Comparison of ENCODE assay signal across 1 cellular context in the genomic region with DNA sequence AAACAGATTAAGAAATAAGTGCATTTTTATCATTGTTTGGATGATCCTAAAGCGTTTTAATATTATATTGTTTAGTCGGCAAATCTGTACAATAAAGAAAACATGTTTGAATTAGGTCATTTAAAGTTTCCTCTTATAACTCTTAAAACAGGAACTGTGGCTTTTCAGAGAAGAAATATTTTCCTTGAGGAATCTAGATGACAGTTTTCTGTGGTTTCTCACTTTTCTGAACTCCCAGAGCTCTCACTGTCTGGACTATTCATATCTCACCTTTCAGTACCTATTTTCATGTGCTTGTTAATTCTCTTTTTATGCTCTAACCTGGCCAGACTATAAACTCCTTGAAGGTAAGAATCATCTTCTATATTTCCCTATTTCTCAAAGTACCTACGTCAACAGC.
TF ChIP-seq lines count a peak whose summit lies in the region.

No MANE protein-coding gene starts in this region.

TF ChIP-seq in HepG2, 621 proteins besides CTCF, POLR2A, EP300 and RAD21 (continued from another document and continues in another):
- TF ChIP-seq, protein P1, sequence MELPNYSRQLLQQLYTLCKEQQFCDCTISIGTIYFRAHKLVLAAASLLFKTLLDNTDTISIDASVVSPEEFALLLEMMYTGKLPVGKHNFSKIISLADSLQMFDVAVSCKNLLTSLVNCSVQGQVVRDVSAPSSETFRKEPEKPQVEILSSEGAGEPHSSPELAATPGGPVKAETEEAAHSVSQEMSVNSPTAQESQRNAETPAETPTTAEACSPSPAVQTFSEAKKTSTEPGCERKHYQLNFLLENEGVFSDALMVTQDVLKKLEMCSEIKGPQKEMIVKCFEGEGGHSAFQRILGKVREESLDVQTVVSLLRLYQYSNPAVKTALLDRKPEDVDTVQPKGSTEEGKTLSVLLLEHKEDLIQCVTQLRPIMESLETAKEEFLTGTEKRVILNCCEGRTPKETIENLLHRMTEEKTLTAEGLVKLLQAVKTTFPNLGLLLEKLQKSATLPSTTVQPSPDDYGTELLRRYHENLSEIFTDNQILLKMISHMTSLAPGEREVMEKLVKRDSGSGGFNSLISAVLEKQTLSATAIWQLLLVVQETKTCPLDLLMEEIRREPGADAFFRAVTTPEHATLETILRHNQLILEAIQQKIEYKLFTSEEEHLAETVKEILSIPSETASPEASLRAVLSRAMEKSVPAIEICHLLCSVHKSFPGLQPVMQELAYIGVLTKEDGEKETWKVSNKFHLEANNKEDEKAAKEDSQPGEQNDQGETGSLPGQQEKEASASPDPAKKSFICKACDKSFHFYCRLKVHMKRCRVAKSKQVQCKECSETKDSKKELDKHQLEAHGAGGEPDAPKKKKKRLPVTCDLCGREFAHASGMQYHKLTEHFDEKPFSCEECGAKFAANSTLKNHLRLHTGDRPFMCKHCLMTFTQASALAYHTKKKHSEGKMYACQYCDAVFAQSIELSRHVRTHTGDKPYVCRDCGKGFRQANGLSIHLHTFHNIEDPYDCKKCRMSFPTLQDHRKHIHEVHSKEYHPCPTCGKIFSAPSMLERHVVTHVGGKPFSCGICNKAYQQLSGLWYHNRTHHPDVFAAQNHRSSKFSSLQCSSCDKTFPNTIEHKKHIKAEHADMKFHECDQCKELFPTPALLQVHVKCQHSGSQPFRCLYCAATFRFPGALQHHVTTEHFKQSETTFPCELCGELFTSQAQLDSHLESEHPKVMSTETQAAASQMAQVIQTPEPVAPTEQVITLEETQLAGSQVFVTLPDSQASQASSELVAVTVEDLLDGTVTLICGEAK (IDR thresholded peaks at IDR 0.05), result no peak
- TF ChIP-seq, protein P1 (CRISPR knock-in tag; IDR thresholded peaks at IDR 0.05), result no peak
- TF ChIP-seq CEBPB (IDR thresholded peaks at IDR 0.05; ENCODE audit: borderline replicate concordance, low read depth, low read length), result no peak
- TF ChIP-seq, protein P2, sequence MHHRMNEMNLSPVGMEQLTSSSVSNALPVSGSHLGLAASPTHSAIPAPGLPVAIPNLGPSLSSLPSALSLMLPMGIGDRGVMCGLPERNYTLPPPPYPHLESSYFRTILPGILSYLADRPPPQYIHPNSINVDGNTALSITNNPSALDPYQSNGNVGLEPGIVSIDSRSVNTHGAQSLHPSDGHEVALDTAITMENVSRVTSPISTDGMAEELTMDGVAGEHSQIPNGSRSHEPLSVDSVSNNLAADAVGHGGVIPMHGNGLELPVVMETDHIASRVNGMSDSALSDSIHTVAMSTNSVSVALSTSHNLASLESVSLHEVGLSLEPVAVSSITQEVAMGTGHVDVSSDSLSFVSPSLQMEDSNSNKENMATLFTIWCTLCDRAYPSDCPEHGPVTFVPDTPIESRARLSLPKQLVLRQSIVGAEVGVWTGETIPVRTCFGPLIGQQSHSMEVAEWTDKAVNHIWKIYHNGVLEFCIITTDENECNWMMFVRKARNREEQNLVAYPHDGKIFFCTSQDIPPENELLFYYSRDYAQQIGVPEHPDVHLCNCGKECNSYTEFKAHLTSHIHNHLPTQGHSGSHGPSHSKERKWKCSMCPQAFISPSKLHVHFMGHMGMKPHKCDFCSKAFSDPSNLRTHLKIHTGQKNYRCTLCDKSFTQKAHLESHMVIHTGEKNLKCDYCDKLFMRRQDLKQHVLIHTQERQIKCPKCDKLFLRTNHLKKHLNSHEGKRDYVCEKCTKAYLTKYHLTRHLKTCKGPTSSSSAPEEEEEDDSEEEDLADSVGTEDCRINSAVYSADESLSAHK (CRISPR knock-in tag; IDR thresholded peaks at IDR 0.05; ENCODE audit: borderline replicate concordance), result no peak
- TF ChIP-seq, protein P3, sequence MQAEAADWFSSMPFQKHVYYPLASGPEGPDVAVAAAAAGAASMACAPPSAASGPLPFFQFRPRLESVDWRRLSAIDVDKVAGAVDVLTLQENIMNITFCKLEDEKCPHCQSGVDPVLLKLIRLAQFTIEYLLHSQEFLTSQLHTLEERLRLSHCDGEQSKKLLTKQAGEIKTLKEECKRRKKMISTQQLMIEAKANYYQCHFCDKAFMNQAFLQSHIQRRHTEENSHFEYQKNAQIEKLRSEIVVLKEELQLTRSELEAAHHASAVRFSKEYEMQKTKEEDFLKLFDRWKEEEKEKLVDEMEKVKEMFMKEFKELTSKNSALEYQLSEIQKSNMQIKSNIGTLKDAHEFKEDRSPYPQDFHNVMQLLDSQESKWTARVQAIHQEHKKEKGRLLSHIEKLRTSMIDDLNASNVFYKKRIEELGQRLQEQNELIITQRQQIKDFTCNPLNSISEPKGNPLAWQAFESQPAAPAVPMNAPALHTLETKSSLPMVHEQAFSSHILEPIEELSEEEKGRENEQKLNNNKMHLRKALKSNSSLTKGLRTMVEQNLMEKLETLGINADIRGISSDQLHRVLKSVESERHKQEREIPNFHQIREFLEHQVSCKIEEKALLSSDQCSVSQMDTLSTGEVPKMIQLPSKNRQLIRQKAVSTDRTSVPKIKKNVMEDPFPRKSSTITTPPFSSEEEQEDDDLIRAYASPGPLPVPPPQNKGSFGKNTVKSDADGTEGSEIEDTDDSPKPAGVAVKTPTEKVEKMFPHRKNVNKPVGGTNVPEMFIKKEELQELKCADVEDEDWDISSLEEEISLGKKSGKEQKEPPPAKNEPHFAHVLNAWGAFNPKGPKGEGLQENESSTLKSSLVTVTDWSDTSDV (CRISPR knock-in tag; IDR thresholded peaks at IDR 0.05), result no peak
- TF ChIP-seq ZNF570 (CRISPR knock-in tag; IDR thresholded peaks at IDR 0.05; ENCODE audit: borderline replicate concordance), result no peak
- TF ChIP-seq ZNF879 (CRISPR knock-in tag; IDR thresholded peaks at IDR 0.05), result no peak
- peak; percentile 12; the same call in 1 of the 2 replicates for TF ChIP-seq MAFF (IDR thresholded peaks at IDR 0.05; ENCODE audit: low read depth, low read length)
- no peak for TF ChIP-seq ZNF225 (CRISPR knock-in tag; IDR thresholded peaks at IDR 0.05)
- no peak for TF ChIP-seq ARNTL (CRISPR knock-in tag; IDR thresholded peaks at IDR 0.05)
- TF ChIP-seq, protein P4, sequence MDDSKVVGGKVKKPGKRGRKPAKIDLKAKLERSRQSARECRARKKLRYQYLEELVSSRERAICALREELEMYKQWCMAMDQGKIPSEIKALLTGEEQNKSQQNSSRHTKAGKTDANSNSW (CRISPR knock-in tag; IDR thresholded peaks at IDR 0.05; ENCODE audit: borderline replicate concordance), result no peak
- TF ChIP-seq, protein P5, sequence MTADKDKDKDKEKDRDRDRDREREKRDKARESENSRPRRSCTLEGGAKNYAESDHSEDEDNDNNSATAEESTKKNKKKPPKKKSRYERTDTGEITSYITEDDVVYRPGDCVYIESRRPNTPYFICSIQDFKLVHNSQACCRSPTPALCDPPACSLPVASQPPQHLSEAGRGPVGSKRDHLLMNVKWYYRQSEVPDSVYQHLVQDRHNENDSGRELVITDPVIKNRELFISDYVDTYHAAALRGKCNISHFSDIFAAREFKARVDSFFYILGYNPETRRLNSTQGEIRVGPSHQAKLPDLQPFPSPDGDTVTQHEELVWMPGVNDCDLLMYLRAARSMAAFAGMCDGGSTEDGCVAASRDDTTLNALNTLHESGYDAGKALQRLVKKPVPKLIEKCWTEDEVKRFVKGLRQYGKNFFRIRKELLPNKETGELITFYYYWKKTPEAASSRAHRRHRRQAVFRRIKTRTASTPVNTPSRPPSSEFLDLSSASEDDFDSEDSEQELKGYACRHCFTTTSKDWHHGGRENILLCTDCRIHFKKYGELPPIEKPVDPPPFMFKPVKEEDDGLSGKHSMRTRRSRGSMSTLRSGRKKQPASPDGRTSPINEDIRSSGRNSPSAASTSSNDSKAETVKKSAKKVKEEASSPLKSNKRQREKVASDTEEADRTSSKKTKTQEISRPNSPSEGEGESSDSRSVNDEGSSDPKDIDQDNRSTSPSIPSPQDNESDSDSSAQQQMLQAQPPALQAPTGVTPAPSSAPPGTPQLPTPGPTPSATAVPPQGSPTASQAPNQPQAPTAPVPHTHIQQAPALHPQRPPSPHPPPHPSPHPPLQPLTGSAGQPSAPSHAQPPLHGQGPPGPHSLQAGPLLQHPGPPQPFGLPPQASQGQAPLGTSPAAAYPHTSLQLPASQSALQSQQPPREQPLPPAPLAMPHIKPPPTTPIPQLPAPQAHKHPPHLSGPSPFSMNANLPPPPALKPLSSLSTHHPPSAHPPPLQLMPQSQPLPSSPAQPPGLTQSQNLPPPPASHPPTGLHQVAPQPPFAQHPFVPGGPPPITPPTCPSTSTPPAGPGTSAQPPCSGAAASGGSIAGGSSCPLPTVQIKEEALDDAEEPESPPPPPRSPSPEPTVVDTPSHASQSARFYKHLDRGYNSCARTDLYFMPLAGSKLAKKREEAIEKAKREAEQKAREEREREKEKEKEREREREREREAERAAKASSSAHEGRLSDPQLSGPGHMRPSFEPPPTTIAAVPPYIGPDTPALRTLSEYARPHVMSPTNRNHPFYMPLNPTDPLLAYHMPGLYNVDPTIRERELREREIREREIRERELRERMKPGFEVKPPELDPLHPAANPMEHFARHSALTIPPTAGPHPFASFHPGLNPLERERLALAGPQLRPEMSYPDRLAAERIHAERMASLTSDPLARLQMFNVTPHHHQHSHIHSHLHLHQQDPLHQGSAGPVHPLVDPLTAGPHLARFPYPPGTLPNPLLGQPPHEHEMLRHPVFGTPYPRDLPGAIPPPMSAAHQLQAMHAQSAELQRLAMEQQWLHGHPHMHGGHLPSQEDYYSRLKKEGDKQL (CRISPR knock-in tag; IDR thresholded peaks at IDR 0.05; ENCODE audit: low read depth), result no peak
- no peak for TF ChIP-seq ZNF282 (IDR thresholded peaks at IDR 0.05; ENCODE audit: partially characterized antibody)
- TF ChIP-seq ZNF788 (CRISPR knock-in tag; IDR thresholded peaks at IDR 0.05; ENCODE audit: borderline replicate concordance), result no peak
- no peak for TF ChIP-seq NCOA2 (CRISPR knock-in tag; IDR thresholded peaks at IDR 0.05)
- no peak for TF ChIP-seq POLR2AphosphoS5 (IDR thresholded peaks at IDR 0.05; ENCODE audit: low read depth, low read length)
- no peak for TF ChIP-seq AGO1 (IDR thresholded peaks at IDR 0.05; ENCODE audit: low read depth, low read length, poor library complexity, severe bottlenecking)
- TF ChIP-seq MAFK (conservative IDR thresholded peaks at IDR 0.05 in 1 of 2, IDR thresholded peaks at IDR 0.05 in 1 of 2; ENCODE audit: low read length in 2 of 2), result peak in 1 of 2 experiments; percentile 46; a peak in 2 of 4 replicates
- TF ChIP-seq, protein P6, sequence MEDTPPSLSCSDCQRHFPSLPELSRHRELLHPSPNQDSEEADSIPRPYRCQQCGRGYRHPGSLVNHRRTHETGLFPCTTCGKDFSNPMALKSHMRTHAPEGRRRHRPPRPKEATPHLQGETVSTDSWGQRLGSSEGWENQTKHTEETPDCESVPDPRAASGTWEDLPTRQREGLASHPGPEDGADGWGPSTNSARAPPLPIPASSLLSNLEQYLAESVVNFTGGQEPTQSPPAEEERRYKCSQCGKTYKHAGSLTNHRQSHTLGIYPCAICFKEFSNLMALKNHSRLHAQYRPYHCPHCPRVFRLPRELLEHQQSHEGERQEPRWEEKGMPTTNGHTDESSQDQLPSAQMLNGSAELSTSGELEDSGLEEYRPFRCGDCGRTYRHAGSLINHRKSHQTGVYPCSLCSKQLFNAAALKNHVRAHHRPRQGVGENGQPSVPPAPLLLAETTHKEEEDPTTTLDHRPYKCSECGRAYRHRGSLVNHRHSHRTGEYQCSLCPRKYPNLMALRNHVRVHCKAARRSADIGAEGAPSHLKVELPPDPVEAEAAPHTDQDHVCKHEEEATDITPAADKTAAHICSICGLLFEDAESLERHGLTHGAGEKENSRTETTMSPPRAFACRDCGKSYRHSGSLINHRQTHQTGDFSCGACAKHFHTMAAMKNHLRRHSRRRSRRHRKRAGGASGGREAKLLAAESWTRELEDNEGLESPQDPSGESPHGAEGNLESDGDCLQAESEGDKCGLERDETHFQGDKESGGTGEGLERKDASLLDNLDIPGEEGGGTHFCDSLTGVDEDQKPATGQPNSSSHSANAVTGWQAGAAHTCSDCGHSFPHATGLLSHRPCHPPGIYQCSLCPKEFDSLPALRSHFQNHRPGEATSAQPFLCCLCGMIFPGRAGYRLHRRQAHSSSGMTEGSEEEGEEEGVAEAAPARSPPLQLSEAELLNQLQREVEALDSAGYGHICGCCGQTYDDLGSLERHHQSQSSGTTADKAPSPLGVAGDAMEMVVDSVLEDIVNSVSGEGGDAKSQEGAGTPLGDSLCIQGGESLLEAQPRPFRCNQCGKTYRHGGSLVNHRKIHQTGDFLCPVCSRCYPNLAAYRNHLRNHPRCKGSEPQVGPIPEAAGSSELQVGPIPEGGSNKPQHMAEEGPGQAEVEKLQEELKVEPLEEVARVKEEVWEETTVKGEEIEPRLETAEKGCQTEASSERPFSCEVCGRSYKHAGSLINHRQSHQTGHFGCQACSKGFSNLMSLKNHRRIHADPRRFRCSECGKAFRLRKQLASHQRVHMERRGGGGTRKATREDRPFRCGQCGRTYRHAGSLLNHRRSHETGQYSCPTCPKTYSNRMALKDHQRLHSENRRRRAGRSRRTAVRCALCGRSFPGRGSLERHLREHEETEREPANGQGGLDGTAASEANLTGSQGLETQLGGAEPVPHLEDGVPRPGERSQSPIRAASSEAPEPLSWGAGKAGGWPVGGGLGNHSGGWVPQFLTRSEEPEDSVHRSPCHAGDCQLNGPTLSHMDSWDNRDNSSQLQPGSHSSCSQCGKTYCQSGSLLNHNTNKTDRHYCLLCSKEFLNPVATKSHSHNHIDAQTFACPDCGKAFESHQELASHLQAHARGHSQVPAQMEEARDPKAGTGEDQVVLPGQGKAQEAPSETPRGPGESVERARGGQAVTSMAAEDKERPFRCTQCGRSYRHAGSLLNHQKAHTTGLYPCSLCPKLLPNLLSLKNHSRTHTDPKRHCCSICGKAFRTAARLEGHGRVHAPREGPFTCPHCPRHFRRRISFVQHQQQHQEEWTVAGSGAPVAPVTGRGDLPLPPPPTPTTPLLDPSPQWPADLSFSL (CRISPR knock-in tag; IDR thresholded peaks at IDR 0.05), result no peak
- no peak for TF ChIP-seq ZNF713 (CRISPR knock-in tag; IDR thresholded peaks at IDR 0.05)
- TF ChIP-seq FOXO1 (CRISPR knock-in tag; IDR thresholded peaks at IDR 0.05), result no peak
- no peak for TF ChIP-seq SPEN (CRISPR knock-in tag; IDR thresholded peaks at IDR 0.05; ENCODE audit: low read depth)
